Comparison of ENCODE assay signal across 11 cellular contexts in genomic region chr17:27610304-27610676, GRCh38. TPM values are rescaled to one million over a fixed set of nuclear protein-coding genes. Genes with fewer than 3 reads are reported as not detected.
DNase-seq lines count a peak whose midpoint lies in the region; ATAC-seq lines count a peak whose summit lies in the region.
"Had no signal": no experiment of that assay in that cellular context is flagged by ENCODE, and none has a peak within 500 bp of the region (broad histone marks: within the 10 kb centered on the region; RNA-seq: fewer than 3 reads in every experiment).

No MANE protein-coding gene starts in this region.

- H3K4me1 ChIP-seq in right cardiac atrium (ENCODE audit: control insufficient read depth, insufficient read depth, low read length) = no peaks in the 10 kb centered on the region
- no peaks in the 10 kb centered on the region for H3K4me1 ChIP-seq in HAP-1

- 92% methylated on average over 4 of the region's 4 CpGs for WGBS in right cardiac atrium

- no peak overlapping the region for H3K4me3 Mint-ChIP-seq in activated T-cell treated with anti-CD3 and anti-CD28 coated beads, Interleukin-2, amount 50 U/mL, for 72 hours
- H3K4me3 Mint-ChIP-seq: B cell; CD4-positive, alpha-beta T cell had no signal

- no peak overlapping the region for H3K4me3 ChIP-seq in right cardiac atrium (ENCODE audit: low read length)
- H3K4me3 ChIP-seq in HAP-1 = no peak overlapping the region
- H3K4me3 ChIP-seq: GM23248 had no signal

- in situ Hi-C loops in HAP-1 (cut with MboI; ENCODE audit: low sequenced_read_pairs) = no loop called here

- peak; percentile 10 to 17 for ATAC-seq in right cardiac atrium
- ATAC-seq in Right ventricle myocardium superior (ENCODE audit: poor library complexity) = no peak
- no peak for ATAC-seq in activated T-cell treated with anti-CD3 and anti-CD28 coated beads, Interleukin-2, amount 50 U/mL, for 72 hours (replicated peaks in 1 of 2)

- DNase-seq in right cardiac atrium (peak in 1 of 3 donors; percentile 4), Right ventricle myocardium superior (no peak), left kidney (ENCODE audit: low read depth, low spot score) (peak; percentile 9), OCI-M2 (lab: John Stamatoyannopoulos, UW; ENCODE audit: unreplicated experiment) (no peak), HAP-1 (ENCODE audit: low spot score in 2 of 2) (no peak)
- no peak for DNase-seq in activated T-cell treated with anti-CD3 and anti-CD28 coated beads, Interleukin-2, amount 50 U/mL, for 72 hours
- DNase-seq: CD4-positive, alpha-beta T cell; DMS79 had no signal

- intact Hi-C loops in right cardiac atrium (cut with DNase I) = loop anchor here in 1 of 4 donors (2.0 kb wide), 1 partner anchor 41 kb away; no protein-coding TSS in a partner anchor
- intact Hi-C loops in Right ventricle myocardium superior (cut with DNase I) = no loop called here

- H3K9me3 ChIP-seq in right cardiac atrium (ENCODE audit: control insufficient read depth, low read length) (no peaks in the 10 kb centered on the region), HAP-1 (no peaks in the 10 kb centered on the region)

- H3K4me1 Mint-ChIP-seq in activated T-cell treated with anti-CD3 and anti-CD28 coated beads, Interleukin-2, amount 50 U/mL, for 72 hours (ENCODE audit: low read depth) = peaks cover 32% of the 10 kb centered on the region
- H3K4me1 Mint-ChIP-seq: B cell had no signal

- no peak overlapping the region for H3K27ac Mint-ChIP-seq in activated T-cell treated with anti-CD3 and anti-CD28 coated beads, Interleukin-2, amount 50 U/mL, for 72 hours
- H3K27ac Mint-ChIP-seq: B cell; CD4-positive, alpha-beta T cell had no signal

- H3K27me3 ChIP-seq in right cardiac atrium (ENCODE audit: control insufficient read depth, insufficient read depth) = no peaks in the 10 kb centered on the region
- no peaks in the 10 kb centered on the region for H3K27me3 ChIP-seq in HAP-1 (ENCODE audit: low read depth)

- peaks cover 6 to 34% of the 10 kb centered on the region in 2 donors for H3K36me3 Mint-ChIP-seq in activated T-cell treated with anti-CD3 and anti-CD28 coated beads, Interleukin-2, amount 50 U/mL, for 72 hours (ENCODE audit: insufficient read depth in 2 of 2)

- H3K27ac ChIP-seq in right cardiac atrium (ENCODE audit: low read length) (no peak overlapping the region), temporal lobe (ENCODE audit: low read depth, low read length) (peak overlapping the region; percentile 72)
- H3K27ac ChIP-seq: GM23248 had no signal

- no peaks in the 10 kb centered on the region; the same call in 1 of the 2 replicates for H3K36me3 ChIP-seq in HAP-1 (replicated peaks)

- H3K9me3 Mint-ChIP-seq in activated T-cell treated with anti-CD3 and anti-CD28 coated beads, Interleukin-2, amount 50 U/mL, for 72 hours = no peaks in the 10 kb centered on the region
- H3K9me3 Mint-ChIP-seq: CD4-positive, alpha-beta T cell had no signal

- H3K27me3 Mint-ChIP-seq in activated T-cell treated with anti-CD3 and anti-CD28 coated beads, Interleukin-2, amount 50 U/mL, for 72 hours (ENCODE audit: low read depth) = no peaks in the 10 kb centered on the region
- H3K27me3 Mint-ChIP-seq: B cell; CD4-positive, alpha-beta T cell had no signal

RNA-seq across cellular contexts. Expression of gene LGALS9, which starts 20.7 kb away (rescaled TPM):
- total RNA-seq in right cardiac atrium (10 to 100 TPM in 3 of 4 donors, 1 to 10 TPM in 1; 8.9 to 30.5 (median 22.9) TPM), Right ventricle myocardium superior (17.0 TPM), temporal lobe (1.7 TPM)
- 13.8 TPM for polyA plus RNA-seq in right cardiac atrium
- 10 to 100 TPM; 44.8 to 46.3 TPM for total RNA-seq in activated T-cell treated with anti-CD3 and anti-CD28 coated beads, Interleukin-2, amount 50 U/mL, for 72 hours

Comparison
In these comparisons a context has a peak if more than half of its experiments do, and no peak if none do; other contexts are left out.
1. ATAC-seq: peak in right cardiac atrium (2 of 2); none in Right ventricle myocardium superior (single experiment) and activated T-cell treated with anti-CD3 and anti-CD28 coated beads, Interleukin-2, amount 50 U/mL, for 72 hours (0 of 2).